ENCODE assay signal across 8 cellular contexts in genomic region chr20:64038579-64039292, GRCh38. TPM values are rescaled to one million over a fixed set of nuclear protein-coding genes. Genes with fewer than 3 reads are reported as not detected.
DNase-seq lines count a peak whose midpoint lies in the region; ATAC-seq, FAIRE-seq and TF ChIP-seq lines count a peak whose summit lies in the region.

No MANE protein-coding gene starts in this region.

- peak overlapping the region; percentile 89 for H3K27ac Mint-ChIP-seq in type B pancreatic cell

- H2AFZ ChIP-seq in parathyroid adenoma, result peak overlapping the region; percentile 88

- H3K4me1 ChIP-seq in HUES48 (ENCODE audit: control insufficient read depth, insufficient read depth, low read length) (peaks cover 19% of the 10 kb centered on the region; the same call in 1 of the 2 replicates), parathyroid adenoma (peaks cover 4% of the 10 kb centered on the region)

- DNase-seq in CD1c-positive myeloid dendritic cell (ENCODE audit: extremely low spot score) (peak; percentile 73), RKO (ENCODE audit: low spot score) (peak; percentile 38), frontal cortex (ENCODE audit: low spot score in 2 of 2) (peak; percentile 84 to 90), type B pancreatic cell (ENCODE audit: extremely low spot score, unreplicated experiment) (no peak)
- DNase-seq in activated T-helper 1 cell treated with anti-CD3 and anti-CD28 coated beads, Interleukin-2, amount 50 U/mL, for 16 hours (ENCODE audit: low read depth in 1 of 2, low spot score in 1 of 2), result peak; percentile 60 to 67

- H3K4me2 ChIP-seq in parathyroid adenoma (ENCODE audit: low read length), result peak overlapping the region; percentile 82

- H3K9me3 ChIP-seq in HUES48 (ENCODE audit: control insufficient read depth, insufficient read depth, low read length) (no peaks in the 10 kb centered on the region), parathyroid adenoma (ENCODE audit: control insufficient read depth, low read length) (no peaks in the 10 kb centered on the region)

- H3K79me2 ChIP-seq in parathyroid adenoma, result no peaks in the 10 kb centered on the region

- H3K4me3 ChIP-seq in HUES48 (ENCODE audit: low read depth, low read length), result peak overlapping the region; percentile 78
- peak overlapping the region; percentile 65 for H3K4me3 ChIP-seq in parathyroid adenoma (ENCODE audit: low read depth, low read length)

- H3K9ac ChIP-seq in HUES48 (ENCODE audit: low read depth, low read length), result no peak overlapping the region; the same call in 1 of the 2 replicates
- H3K9ac ChIP-seq in parathyroid adenoma, result no peak overlapping the region

- no peak for FAIRE-seq in frontal cortex (lab: Jason Lieb, UNC)

- peaks cover 52% of the 10 kb centered on the region for H3K27me3 Mint-ChIP-seq in type B pancreatic cell

- H3K9me3 Mint-ChIP-seq in type B pancreatic cell, result no peaks in the 10 kb centered on the region

- H3K27me3 ChIP-seq in HUES48 (ENCODE audit: control insufficient read depth, insufficient read depth, low read length) (peaks cover 59% of the 10 kb centered on the region), parathyroid adenoma (ENCODE audit: control insufficient read depth, insufficient read depth, low read length) (no peaks in the 10 kb centered on the region)

- H3K36me3 Mint-ChIP-seq in type B pancreatic cell, result no peaks in the 10 kb centered on the region

- peak; percentile 50 for ATAC-seq in GM19397 (IDR thresholded peaks at IDR 0.05; ENCODE audit: unreplicated experiment)

- TF ChIP-seq CTCF in parathyroid adenoma (IDR thresholded peaks at IDR 0.05) (peak; percentile 84), type B pancreatic cell (conservative IDR thresholded peaks at IDR 0.05) (peak; percentile 79)

- H3K36me3 ChIP-seq in HUES48 (ENCODE audit: control insufficient read depth, insufficient read depth, low read length) (peaks cover 10% of the 10 kb centered on the region), parathyroid adenoma (ENCODE audit: control insufficient read depth, insufficient read depth, low read length) (no peaks in the 10 kb centered on the region)

- H3K27ac ChIP-seq in HUES48 (ENCODE audit: low read depth, low read length) (no peak overlapping the region), parathyroid adenoma (peak overlapping the region; percentile 37)

- H3K4me3 Mint-ChIP-seq in type B pancreatic cell, result peak overlapping the region; percentile 79

- H3K4me1 Mint-ChIP-seq in type B pancreatic cell (ENCODE audit: unreplicated experiment), result no peaks in the 10 kb centered on the region

RNA-seq across cellular contexts. Expression of gene C20orf204, which starts 2.8 kb away (rescaled TPM):
- total RNA-seq in frontal cortex (1.2 TPM), type B pancreatic cell (ENCODE audit: low replicate concordance) (3.0 and 7.4 TPM in 2 replicates)

RNA-seq across cellular contexts. Expression of gene SOX18, which starts 10.7 kb away (rescaled TPM):
- total RNA-seq in frontal cortex (0.41 TPM), type B pancreatic cell (ENCODE audit: low replicate concordance) (0.72 and 1.2 TPM in 2 replicates)

RNA-seq across cellular contexts. Expression of gene TCEA2, which starts 24.3 kb away (rescaled TPM):
- total RNA-seq in frontal cortex, result 36.7 TPM
- total RNA-seq in type B pancreatic cell (ENCODE audit: low replicate concordance), result 33.4 and 73.3 TPM in 2 replicates

RNA-seq across cellular contexts. Expression of gene RGS19, which starts 40.6 kb away (rescaled TPM):
- total RNA-seq in frontal cortex, result 7.7 TPM
- total RNA-seq in type B pancreatic cell (ENCODE audit: low replicate concordance), result 8.4 and 9.5 TPM in 2 replicates

RNA-seq across cellular contexts. Expression of gene OPRL1, which starts 41.1 kb away (rescaled TPM):
- total RNA-seq in frontal cortex, result 13.5 TPM
- 0.50 and 1.9 TPM in 2 replicates for total RNA-seq in type B pancreatic cell (ENCODE audit: low replicate concordance)
